13 cellular contexts compared by ENCODE assay signal in the genomic region with DNA sequence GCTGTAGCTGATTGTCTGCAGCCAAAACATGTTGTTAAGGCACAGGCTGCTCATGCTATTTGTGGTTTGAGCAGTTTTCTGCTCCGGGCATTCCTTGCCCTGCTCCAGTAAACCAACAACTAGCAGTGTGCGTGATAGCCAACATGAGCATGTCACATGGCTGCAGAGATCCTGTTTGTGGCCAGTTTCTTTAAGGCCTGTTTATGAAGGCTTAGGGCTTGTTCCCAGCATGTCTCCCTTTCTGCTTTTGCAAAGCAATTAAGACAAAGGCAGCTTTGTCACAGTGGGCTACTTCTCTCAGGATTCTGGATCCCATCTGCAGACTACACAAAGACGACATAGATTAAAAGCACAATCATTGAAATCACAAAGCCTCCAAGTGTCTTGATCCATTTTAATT.
A peak's percentile ranks its signal among the peaks of the same experiment; 100 is the strongest.
DNase-seq lines count a peak whose midpoint lies in the region; ATAC-seq and TF ChIP-seq lines count a peak whose summit lies in the region.
"Had no signal": no experiment of that assay in that cellular context is flagged by ENCODE, and none has a peak within 500 bp of the region (broad histone marks: within the 10 kb centered on the region; RNA-seq: fewer than 3 reads in every experiment).

No MANE protein-coding gene starts in this region.

- H3K9me2 ChIP-seq in GM23338 (ENCODE audit: insufficient read depth) (peaks cover 21% of the 10 kb centered on the region; the same call in 1 of the 2 replicates), hepatocyte (replicated peaks; ENCODE audit: insufficient read depth) (no peaks in the 10 kb centered on the region)

- H3K36me3 ChIP-seq in GM23338 (ENCODE audit: insufficient read depth) (no peaks in the 10 kb centered on the region), hepatocyte (replicated peaks; ENCODE audit: insufficient read depth, low read depth) (no peaks in the 10 kb centered on the region)
- H3K36me3 ChIP-seq: adrenal gland, esophagus muscularis mucosa had no signal

- H3K27ac ChIP-seq in GM23338 (ENCODE audit: low read depth) (no peak overlapping the region), hepatocyte (peak overlapping the region; percentile 55)
- H3K27ac ChIP-seq: adrenal gland had no signal

- H3K36me3 Mint-ChIP-seq in GM23338 (ENCODE audit: low read depth) = no peaks in the 10 kb centered on the region

- DNase-seq in GM23338 (ENCODE audit: low spot score) (peak; percentile 3), anterior cingulate cortex (lab: John Stamatoyannopoulos, UW) (peak in 43 of 58 donors; percentile 7 to 84 (median 45)), hepatocyte (ENCODE audit: low spot score) (peak; percentile 21), sciatic nerve (ENCODE audit: low spot score) (peak; percentile 57), T-helper 9 cell (no peak), kidney glomerular epithelial cell (lab: John Stamatoyannopoulos, UW) (no peak)
- DNase-seq: activated CD8-positive, alpha-beta T cell treated with anti-CD3 and anti-CD28 coated beads for 36 hours; NCI-H510A treated with DMSO at 0.1 percent for 48 hours had no signal

- no peak overlapping the region for H3K27ac Mint-ChIP-seq in GM23338
- H3K27ac Mint-ChIP-seq: activated CD8-positive, alpha-beta T cell treated with anti-CD3 and anti-CD28 coated beads for 36 hours had no signal

- no peaks in the 10 kb centered on the region for H3K27me3 Mint-ChIP-seq in GM23338 (ENCODE audit: insufficient read depth, low read depth, poor library complexity)

- peak overlapping the region; percentile 90 for H2AFZ ChIP-seq in GM23338
- H2AFZ ChIP-seq in hepatocyte = no peak overlapping the region

- H4K20me1 ChIP-seq in GM23338 (replicated peaks; ENCODE audit: insufficient read depth) = no peaks in the 10 kb centered on the region
- no peaks in the 10 kb centered on the region for H4K20me1 ChIP-seq in hepatocyte (ENCODE audit: insufficient read depth, poor library complexity, severe bottlenecking)

- H3K79me2 ChIP-seq in GM23338 (replicated peaks; ENCODE audit: insufficient read depth) = no peaks in the 10 kb centered on the region
- no peaks in the 10 kb centered on the region for H3K79me2 ChIP-seq in hepatocyte

- no peak overlapping the region for H3K4me2 ChIP-seq in GM23338
- no peak overlapping the region for H3K4me2 ChIP-seq in hepatocyte

- H3K4me1 ChIP-seq in GM23338 (ENCODE audit: insufficient read depth) (peaks cover 26% of the 10 kb centered on the region), hepatocyte (ENCODE audit: insufficient read depth) (peaks cover 13% of the 10 kb centered on the region)
- H3K4me1 ChIP-seq: adrenal gland, esophagus muscularis mucosa had no signal

- no peak overlapping the region for H3K4me3 Mint-ChIP-seq in GM23338
- H3K4me3 Mint-ChIP-seq: activated CD8-positive, alpha-beta T cell treated with anti-CD3 and anti-CD28 coated beads for 36 hours had no signal

- ATAC-seq in GM23338 (peak; percentile 45), sciatic nerve (peak; percentile 76), HG03039 (IDR thresholded peaks at IDR 0.05; ENCODE audit: unreplicated experiment) (no peak), HG03378 (IDR thresholded peaks at IDR 0.05; ENCODE audit: unreplicated experiment) (no peak)
- ATAC-seq: activated CD8-positive, alpha-beta T cell treated with anti-CD3 and anti-CD28 coated beads for 36 hours had no signal

- H3K27me3 ChIP-seq in GM23338 (ENCODE audit: insufficient read depth) (no peaks in the 10 kb centered on the region), hepatocyte (no peaks in the 10 kb centered on the region)
- H3K27me3 ChIP-seq: esophagus muscularis mucosa had no signal

- no peaks in the 10 kb centered on the region for H3K9me3 Mint-ChIP-seq in GM23338
- H3K9me3 Mint-ChIP-seq: activated CD8-positive, alpha-beta T cell treated with anti-CD3 and anti-CD28 coated beads for 36 hours had no signal

- no peaks in the 10 kb centered on the region for H3K9me3 ChIP-seq in hepatocyte (ENCODE audit: low read depth)
- H3K9me3 ChIP-seq: adrenal gland, esophagus muscularis mucosa had no signal

- intact Hi-C loops in sciatic nerve (cut with DNase I) = no loop called here

- H3K4me3 ChIP-seq in GM23338 = no peak overlapping the region
- H3K4me3 ChIP-seq in hepatocyte = no peak overlapping the region
- H3K4me3 ChIP-seq: adrenal gland, esophagus muscularis mucosa, lung had no signal

- TF ChIP-seq CTCF in GM23338 (conservative IDR thresholded peaks at IDR 0.05; ENCODE audit: low read depth in 2 of 2) (no peak), hepatocyte (IDR thresholded peaks at IDR 0.05; ENCODE audit: poor library complexity) (no peak)

- H3K4me1 Mint-ChIP-seq in GM23338 = peaks cover 33% of the 10 kb centered on the region

- H3F3A ChIP-seq in GM23338 (replicated peaks; ENCODE audit: low read depth) = no peaks in the 10 kb centered on the region

- WGBS in hepatocyte (ENCODE audit: low lambda C conversion rate, missing lambda C conversion rate) = 37% methylated on average over 3 of the region's 3 CpGs

TF ChIP-seq in GM23338, 12 proteins besides CTCF, POLR2A, EP300 and RAD21 (continues in another document):
- TF ChIP-seq ZNF331 (CRISPR knock-in tag; IDR thresholded peaks at IDR 0.05; ENCODE audit: low read depth) (no peak), NANOG (IDR thresholded peaks at IDR 0.05; ENCODE audit: borderline replicate concordance) (no peak), EZH2phosphoT487 (IDR thresholded peaks at IDR 0.05; ENCODE audit: unreplicated experiment) (no peak), STAT1 (IDR thresholded peaks at IDR 0.05; ENCODE audit: unreplicated experiment) (no peak), CREB1 (CRISPR knock-in tag; IDR thresholded peaks at IDR 0.05; ENCODE audit: low read depth) (no peak), ZNF114 (CRISPR knock-in tag; IDR thresholded peaks at IDR 0.05) (no peak)
- TF ChIP-seq, protein P1, sequence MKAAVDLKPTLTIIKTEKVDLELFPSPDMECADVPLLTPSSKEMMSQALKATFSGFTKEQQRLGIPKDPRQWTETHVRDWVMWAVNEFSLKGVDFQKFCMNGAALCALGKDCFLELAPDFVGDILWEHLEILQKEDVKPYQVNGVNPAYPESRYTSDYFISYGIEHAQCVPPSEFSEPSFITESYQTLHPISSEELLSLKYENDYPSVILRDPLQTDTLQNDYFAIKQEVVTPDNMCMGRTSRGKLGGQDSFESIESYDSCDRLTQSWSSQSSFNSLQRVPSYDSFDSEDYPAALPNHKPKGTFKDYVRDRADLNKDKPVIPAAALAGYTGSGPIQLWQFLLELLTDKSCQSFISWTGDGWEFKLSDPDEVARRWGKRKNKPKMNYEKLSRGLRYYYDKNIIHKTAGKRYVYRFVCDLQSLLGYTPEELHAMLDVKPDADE (IDR thresholded peaks at IDR 0.05) = no peak
- TF ChIP-seq, protein P2, sequence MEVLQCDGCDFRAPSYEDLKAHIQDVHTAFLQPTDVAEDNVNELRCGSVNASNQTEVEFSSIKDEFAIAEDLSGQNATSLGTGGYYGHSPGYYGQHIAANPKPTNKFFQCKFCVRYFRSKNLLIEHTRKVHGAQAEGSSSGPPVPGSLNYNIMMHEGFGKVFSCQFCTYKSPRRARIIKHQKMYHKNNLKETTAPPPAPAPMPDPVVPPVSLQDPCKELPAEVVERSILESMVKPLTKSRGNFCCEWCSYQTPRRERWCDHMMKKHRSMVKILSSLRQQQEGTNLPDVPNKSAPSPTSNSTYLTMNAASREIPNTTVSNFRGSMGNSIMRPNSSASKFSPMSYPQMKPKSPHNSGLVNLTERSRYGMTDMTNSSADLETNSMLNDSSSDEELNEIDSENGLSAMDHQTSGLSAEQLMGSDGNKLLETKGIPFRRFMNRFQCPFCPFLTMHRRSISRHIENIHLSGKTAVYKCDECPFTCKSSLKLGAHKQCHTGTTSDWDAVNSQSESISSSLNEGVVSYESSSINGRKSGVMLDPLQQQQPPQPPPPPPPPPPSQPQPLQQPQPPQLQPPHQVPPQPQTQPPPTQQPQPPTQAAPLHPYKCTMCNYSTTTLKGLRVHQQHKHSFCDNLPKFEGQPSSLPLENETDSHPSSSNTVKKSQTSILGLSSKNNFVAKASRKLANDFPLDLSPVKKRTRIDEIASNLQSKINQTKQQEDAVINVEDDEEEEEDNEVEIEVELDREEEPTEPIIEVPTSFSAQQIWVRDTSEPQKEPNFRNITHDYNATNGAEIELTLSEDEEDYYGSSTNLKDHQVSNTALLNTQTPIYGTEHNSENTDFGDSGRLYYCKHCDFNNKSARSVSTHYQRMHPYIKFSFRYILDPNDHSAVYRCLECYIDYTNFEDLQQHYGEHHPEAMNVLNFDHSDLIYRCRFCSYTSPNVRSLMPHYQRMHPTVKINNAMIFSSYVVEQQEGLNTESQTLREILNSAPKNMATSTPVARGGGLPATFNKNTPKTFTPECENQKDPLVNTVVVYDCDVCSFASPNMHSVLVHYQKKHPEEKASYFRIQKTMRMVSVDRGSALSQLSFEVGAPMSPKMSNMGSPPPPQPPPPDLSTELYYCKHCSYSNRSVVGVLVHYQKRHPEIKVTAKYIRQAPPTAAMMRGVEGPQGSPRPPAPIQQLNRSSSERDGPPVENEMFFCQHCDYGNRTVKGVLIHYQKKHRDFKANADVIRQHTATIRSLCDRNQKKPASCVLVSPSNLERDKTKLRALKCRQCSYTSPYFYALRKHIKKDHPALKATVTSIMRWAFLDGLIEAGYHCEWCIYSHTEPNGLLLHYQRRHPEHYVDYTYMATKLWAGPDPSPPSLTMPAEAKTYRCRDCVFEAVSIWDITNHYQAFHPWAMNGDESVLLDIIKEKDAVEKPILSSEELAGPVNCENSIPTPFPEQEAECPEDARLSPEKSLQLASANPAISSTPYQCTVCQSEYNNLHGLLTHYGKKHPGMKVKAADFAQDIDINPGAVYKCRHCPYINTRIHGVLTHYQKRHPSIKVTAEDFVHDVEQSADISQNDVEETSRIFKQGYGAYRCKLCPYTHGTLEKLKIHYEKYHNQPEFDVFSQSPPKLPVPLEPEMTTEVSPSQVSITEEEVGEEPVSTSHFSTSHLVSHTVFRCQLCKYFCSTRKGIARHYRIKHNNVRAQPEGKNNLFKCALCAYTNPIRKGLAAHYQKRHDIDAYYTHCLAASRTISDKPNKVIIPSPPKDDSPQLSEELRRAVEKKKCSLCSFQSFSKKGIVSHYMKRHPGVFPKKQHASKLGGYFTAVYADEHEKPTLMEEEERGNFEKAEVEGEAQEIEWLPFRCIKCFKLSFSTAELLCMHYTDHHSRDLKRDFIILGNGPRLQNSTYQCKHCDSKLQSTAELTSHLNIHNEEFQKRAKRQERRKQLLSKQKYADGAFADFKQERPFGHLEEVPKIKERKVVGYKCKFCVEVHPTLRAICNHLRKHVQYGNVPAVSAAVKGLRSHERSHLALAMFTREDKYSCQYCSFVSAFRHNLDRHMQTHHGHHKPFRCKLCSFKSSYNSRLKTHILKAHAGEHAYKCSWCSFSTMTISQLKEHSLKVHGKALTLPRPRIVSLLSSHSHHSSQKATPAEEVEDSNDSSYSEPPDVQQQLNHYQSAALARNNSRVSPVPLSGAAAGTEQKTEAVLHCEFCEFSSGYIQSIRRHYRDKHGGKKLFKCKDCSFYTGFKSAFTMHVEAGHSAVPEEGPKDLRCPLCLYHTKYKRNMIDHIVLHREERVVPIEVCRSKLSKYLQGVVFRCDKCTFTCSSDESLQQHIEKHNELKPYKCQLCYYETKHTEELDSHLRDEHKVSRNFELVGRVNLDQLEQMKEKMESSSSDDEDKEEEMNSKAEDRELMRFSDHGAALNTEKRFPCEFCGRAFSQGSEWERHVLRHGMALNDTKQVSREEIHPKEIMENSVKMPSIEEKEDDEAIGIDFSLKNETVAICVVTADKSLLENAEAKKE (CRISPR knock-in tag; IDR thresholded peaks at IDR 0.05) = no peak

Comparison
In these comparisons a context has a peak if more than half of its experiments do, and no peak if none do; other contexts are left out.
1. ATAC-seq: peak in GM23338 (single experiment) and sciatic nerve (single experiment); none in HG03039 (single experiment) and HG03378 (single experiment).
2. DNase-seq: peak in GM23338 (single experiment), anterior cingulate cortex (43 of 58), hepatocyte (single experiment) and sciatic nerve (single experiment); none in T-helper 9 cell (single experiment) and kidney glomerular epithelial cell (single experiment).